ENCODE assay signal across 18 cellular contexts in genomic region chr18:63443820-63444219, GRCh38. TPM values are rescaled to one million over a fixed set of nuclear protein-coding genes. Genes with fewer than 3 reads are reported as not detected.
A peak's percentile ranks its signal among the peaks of the same experiment; 100 is the strongest.
DNase-seq lines count a peak whose midpoint lies in the region; ATAC-seq and TF ChIP-seq lines count a peak whose summit lies in the region.
"Had no signal": no experiment of that assay in that cellular context is flagged by ENCODE, and none has a peak within 500 bp of the region (broad histone marks: within the 10 kb centered on the region; RNA-seq: fewer than 3 reads in every experiment).

No MANE protein-coding gene starts in this region.

- intact Hi-C loops in activated CD4-positive, alpha-beta T cell treated with anti-CD3 and anti-CD28 coated beads for 36 hours (cut with DNase I, micrococcal nuclease), result loop anchor here in 1 of 2 experiments (5.0 kb wide), 1 partner anchor 807 kb away; no protein-coding TSS in a partner anchor
- intact Hi-C loops in sigmoid colon (cut with DNase I), result loop anchor here (5.0 to 10.0 kb wide), 2 partner anchors 77 to 309 kb away; partner anchors contain the start of gene KDSR

- no peak overlapping the region for H3K4me3 ChIP-seq in HL-60 (replicated peaks; ENCODE audit: insufficient read depth, low read length)
- no peak overlapping the region for H3K4me3 ChIP-seq in epithelial cell of esophagus (ENCODE audit: low read length)
- H3K4me3 ChIP-seq in sigmoid colon, result no peak overlapping the region
- H3K4me3 ChIP-seq: GM12878 had no signal

- H3K36me3 ChIP-seq in sigmoid colon, result no peaks in the 10 kb centered on the region

- H3K27ac ChIP-seq in HL-60 (replicated peaks) (peak overlapping the region; percentile 74), sigmoid colon (peak overlapping the region in 3 of 4 donors; percentile 49 to 84 (median 79))
- H3K27ac ChIP-seq: 22Rv1 had no signal

- H3K4me1 ChIP-seq in sigmoid colon, result peaks cover 0 to 57% (median 41%) of the 10 kb centered on the region in 4 donors

- no peaks in the 10 kb centered on the region for H3K4me1 Mint-ChIP-seq in activated CD4-positive, alpha-beta T cell treated with anti-CD3 and anti-CD28 coated beads for 36 hours

- H3K36me3 Mint-ChIP-seq in activated CD4-positive, alpha-beta T cell treated with anti-CD3 and anti-CD28 coated beads for 36 hours (ENCODE audit: low read depth), result no peaks in the 10 kb centered on the region

- no peak for TF ChIP-seq EP300 in sigmoid colon (IDR thresholded peaks at IDR 0.05)

- 81 to 93% methylated on average over 7 of the region's 7 CpGs for WGBS in sigmoid colon, 2 donors

- DNase-seq in activated CD4-positive, alpha-beta T cell treated with anti-CD3 and anti-CD28 coated beads for 36 hours, result peak; percentile 33
- DNase-seq in activated CD4-positive, alpha-beta T cell treated with anti-CD3 and anti-CD28 coated beads, Interleukin-2, amount 50 U/mL, for 48 hours, result no peak
- DNase-seq in HL-60 (ENCODE audit: low read depth in 1 of 2, low spot score in 1 of 2) (no peak), epithelial cell of esophagus (ENCODE audit: low read depth) (peak; percentile 96), sigmoid colon (no peak), hepatic stellate cell (ENCODE audit: low spot score) (no peak), T-helper 1 cell (no peak)
- DNase-seq in activated T-cell treated with anti-CD3 and anti-CD28 coated beads, Interleukin-2, amount 50 U/mL, for 1 hour, result no peak
- DNase-seq: C1 segment of cervical spinal cord, COR-L47, Karpas-422, NCI-H187 treated with DMSO at 0.1 percent for 48 hours, NCI-H2171, NCI-H446 treated with DMSO at 0.1 percent for 48 hours, NCI-H748 treated with DMSO at 0.1 percent for 48 hours had no signal

- ATAC-seq in activated CD4-positive, alpha-beta T cell treated with anti-CD3 and anti-CD28 coated beads for 36 hours, result peak; percentile 61
- ATAC-seq: Panc1 had no signal

- POLR2A ChIA-PET in activated CD4-positive, alpha-beta T cell treated with anti-CD3 and anti-CD28 coated beads for 36 hours (lab: Charles Lee), result no interaction called here

- H3K9me3 ChIP-seq in sigmoid colon, result no peaks in the 10 kb centered on the region

- TF ChIP-seq CTCF in HL-60 (IDR thresholded peaks at IDR 0.05; ENCODE audit: insufficient read depth, low read length) (no peak), epithelial cell of esophagus (IDR thresholded peaks at IDR 0.05; ENCODE audit: insufficient read depth, low read depth, low read length, missing control alignments) (peak; percentile 57), sigmoid colon (IDR thresholded peaks at IDR 0.05) (no peak)

- TF ChIP-seq POLR2A in sigmoid colon (IDR thresholded peaks at IDR 0.05), result no peak

- no peaks in the 10 kb centered on the region for H3K27me3 Mint-ChIP-seq in activated CD4-positive, alpha-beta T cell treated with anti-CD3 and anti-CD28 coated beads for 36 hours

- H3K27me3 ChIP-seq in HL-60 (ENCODE audit: insufficient read depth, poor library complexity, severe bottlenecking) (no peaks in the 10 kb centered on the region), sigmoid colon (no peaks in the 10 kb centered on the region)

- H3K4me3 Mint-ChIP-seq in activated CD4-positive, alpha-beta T cell treated with anti-CD3 and anti-CD28 coated beads for 36 hours, result no peak overlapping the region

- H3K27ac Mint-ChIP-seq in activated CD4-positive, alpha-beta T cell treated with anti-CD3 and anti-CD28 coated beads for 36 hours, result no peak overlapping the region

- no peaks in the 10 kb centered on the region for H3K9me3 Mint-ChIP-seq in activated CD4-positive, alpha-beta T cell treated with anti-CD3 and anti-CD28 coated beads for 36 hours (ENCODE audit: low read depth)

- CTCF ChIA-PET in activated CD4-positive, alpha-beta T cell treated with anti-CD3 and anti-CD28 coated beads for 36 hours (lab: Charles Lee), result interaction anchor here (0.7 to 1.3 kb wide), 4 partner anchors 73 to 673 kb away, joined by 3 to 5 read pairs (median 4); partner anchors contain the start of gene BCL2

RNA-seq across cellular contexts. Expression of gene VPS4B, which starts 21.5 kb away (rescaled TPM):
- 10 to 100 TPM; 40.7 to 48.4 TPM for total RNA-seq in activated CD4-positive, alpha-beta T cell treated with anti-CD3 and anti-CD28 coated beads for 36 hours
- 10 to 100 TPM; 31.4 to 41.0 (median 38.3) TPM for total RNA-seq in sigmoid colon
- polyA plus RNA-seq in sigmoid colon, result 10 to 100 TPM; 34.6 to 69.4 (median 44.4) TPM

RNA-seq across cellular contexts. Expression of gene SERPINB5, which starts 32.9 kb away (rescaled TPM):
- total RNA-seq in activated CD4-positive, alpha-beta T cell treated with anti-CD3 and anti-CD28 coated beads for 36 hours, result not detected
- not detected for total RNA-seq in sigmoid colon
- polyA plus RNA-seq in sigmoid colon, result 1 to 10 TPM; 1.2 to 2.9 (median 1.6) TPM
- total RNA-seq: GM12878 had no signal

Comparison
In these comparisons a context has a peak if more than half of its experiments do, and no peak if none do; other contexts are left out.
1. DNase-seq: peak in activated CD4-positive, alpha-beta T cell treated with anti-CD3 and anti-CD28 coated beads for 36 hours (single experiment) and epithelial cell of esophagus (single experiment); none in activated CD4-positive, alpha-beta T cell treated with anti-CD3 and anti-CD28 coated beads, Interleukin-2, amount 50 U/mL, for 48 hours (0 of 2), HL-60 (0 of 2), sigmoid colon (single experiment), activated T-cell treated with anti-CD3 and anti-CD28 coated beads, Interleukin-2, amount 50 U/mL, for 1 hour (single experiment), hepatic stellate cell (single experiment) and T-helper 1 cell (0 of 5).